ENCODE assay signal across 16 cellular contexts in the genomic region with DNA sequence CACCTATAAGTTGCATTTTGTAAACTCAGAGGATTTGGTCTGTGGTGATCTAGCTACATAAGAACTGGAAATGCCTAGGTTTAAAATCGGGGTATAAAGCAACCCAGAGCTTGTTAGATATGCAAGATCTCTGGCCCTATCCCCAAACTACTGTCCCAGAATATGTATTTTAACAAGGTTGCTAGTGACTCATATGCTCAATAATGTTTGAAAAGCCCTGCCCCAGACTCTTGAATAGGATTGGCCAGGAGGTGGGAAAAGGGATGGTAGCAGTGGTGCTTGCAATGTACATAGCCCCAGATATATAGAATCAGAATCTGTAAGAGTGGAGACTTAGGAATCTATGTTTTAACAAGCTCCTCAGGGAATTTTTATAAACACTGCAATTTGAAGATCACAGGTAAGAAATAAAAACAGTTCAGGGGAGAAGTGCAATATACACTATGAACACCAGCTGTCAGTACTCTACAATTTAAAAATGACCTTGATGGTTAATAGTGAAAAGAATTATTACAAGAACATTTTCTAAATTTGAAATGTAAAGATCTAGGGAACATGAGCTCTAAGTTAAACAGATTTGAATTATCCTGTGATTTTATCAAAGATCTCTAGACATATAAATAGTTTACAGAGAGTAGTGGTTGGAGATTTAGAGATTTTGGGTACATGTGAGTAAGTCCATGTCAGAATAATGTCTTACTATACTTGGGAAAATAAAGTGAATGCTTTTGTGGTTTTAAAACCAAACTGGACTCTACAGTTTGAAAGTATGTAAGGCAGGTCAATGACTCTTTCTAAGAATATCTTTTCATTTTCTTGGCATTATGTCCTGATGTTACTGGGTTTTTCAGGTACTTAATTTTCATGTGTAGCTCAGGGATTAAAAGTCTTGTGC. TPM values are rescaled to one million over a fixed set of nuclear protein-coding genes. Genes with fewer than 3 reads are reported as not detected.
DNase-seq lines count a peak whose midpoint lies in the region; ATAC-seq and TF ChIP-seq lines count a peak whose summit lies in the region.
"Had no signal": no experiment of that assay in that cellular context is flagged by ENCODE, and none has a peak within 500 bp of the region (broad histone marks: within the 10 kb centered on the region; RNA-seq: fewer than 3 reads in every experiment).

No MANE protein-coding gene starts in this region.

- DNase-seq in BJ (ENCODE audit: low read depth) (no peak), LNCaP clone FGC (ENCODE audit: low read depth) (no peak), MCF 10A (ENCODE audit: unreplicated experiment) (peak; percentile 35), mesenchymal stem cell (no peak), head of caudate nucleus (no peak), NCI-H2081 treated with DMSO at 0.1 percent for 48 hours (lab: John Stamatoyannopoulos, UW) (no peak), NCI-H146 (lab: John Stamatoyannopoulos, UW) (no peak)
- DNase-seq: activated CD8-positive, alpha-beta memory T cell treated with anti-CD3 and anti-CD28 coated beads, Interleukin-2, amount 10 ng/mL, durations not matched to agents 7 days and 5 days; DMS153; gastrocnemius medialis; KG1; lower lobe of right lung; NCI-H774; substantia nigra; T-cell had no signal

- TF ChIP-seq CTCF in BJ (IDR thresholded peaks at IDR 0.05; ENCODE audit: insufficient read depth, low read depth, low read length) (peak; percentile 39), LNCaP clone FGC (IDR thresholded peaks at IDR 0.05; ENCODE audit: control insufficient read depth, extremely low read depth, insufficient read depth) (peak; percentile 36; the same call in 1 of the 2 replicates), MCF 10A (IDR thresholded peaks at IDR 0.05; ENCODE audit: unreplicated experiment) (peak; percentile 33)

- intact Hi-C loops in MCF 10A (cut with micrococcal nuclease) (loop anchor here (5.0 to 10.0 kb wide), 2 partner anchors 399 to 1317 kb away; no protein-coding TSS in a partner anchor), head of caudate nucleus (cut with DNase I) (loop anchor here (5.0 to 10.0 kb wide), 3 partner anchors 892 to 1639 kb away; partner anchors contain the start of gene RND3)

- H2BK15ac ChIP-seq in mesenchymal stem cell (ENCODE audit: low read depth, poor library complexity, severe bottlenecking), result no peak overlapping the region

- no peak overlapping the region for H3K4ac ChIP-seq in mesenchymal stem cell (ENCODE audit: low read depth in 1 of 2, low read length in 2 of 2)

- no peak overlapping the region for H3K4me3 Mint-ChIP-seq in MCF 10A (ENCODE audit: unreplicated experiment)
- H3K4me3 Mint-ChIP-seq: activated CD8-positive, alpha-beta memory T cell treated with anti-CD3 and anti-CD28 coated beads, Interleukin-2, amount 10 ng/mL, durations not matched to agents 7 days and 5 days; T-cell had no signal

- no peak overlapping the region for H3K14ac ChIP-seq in mesenchymal stem cell (ENCODE audit: low read length in 2 of 2)

- H3K4me2 ChIP-seq in mesenchymal stem cell (ENCODE audit: low read length, poor library complexity, severe bottlenecking), result no peak overlapping the region

- peaks cover 5% of the 10 kb centered on the region for H3K4me1 ChIP-seq in mesenchymal stem cell (ENCODE audit: control insufficient read depth, insufficient read depth, low read depth, low read length)
- H3K4me1 ChIP-seq: lower lobe of right lung had no signal

- CTCF ChIA-PET in BJ (lab: Yijun Ruan, JAX), result interaction anchor here (0.6 to 3.9 kb wide), 8 partner anchors 9 to 1844 kb away, joined by 3 to 13 read pairs (median 4); no protein-coding TSS in a partner anchor
- CTCF ChIA-PET in MCF 10A (lab: Yijun Ruan, JAX), result interaction anchor here (0.6 to 5.5 kb wide), 22 partner anchors 17 to 1843 kb away, joined by 3 to 43 read pairs (median 4); no protein-coding TSS in a partner anchor

- H4K91ac ChIP-seq in mesenchymal stem cell (ENCODE audit: low read length), result no peak overlapping the region

- H3K23ac ChIP-seq in mesenchymal stem cell (ENCODE audit: low read length in 2 of 2), result no peak overlapping the region

- TF ChIP-seq POLR2A in GM18505 (IDR thresholded peaks at IDR 0.05; ENCODE audit: borderline replicate concordance, extremely low read depth, insufficient read depth, insufficient read length), result no peak

- H3K4me3 ChIP-seq in BJ (ENCODE audit: low read depth, low read length), result no peak overlapping the region
- no peak overlapping the region for H3K4me3 ChIP-seq in LNCaP clone FGC (ENCODE audit: low read depth, low read length)
- H3K4me3 ChIP-seq in mesenchymal stem cell (ENCODE audit: insufficient read depth in 1 of 2, low read depth in 1 of 2, low read length in 2 of 2), result no peak overlapping the region
- H3K4me3 ChIP-seq: gastrocnemius medialis, lower lobe of right lung had no signal

- peaks cover 6% of the 10 kb centered on the region for H3K36me3 Mint-ChIP-seq in MCF 10A (ENCODE audit: insufficient read depth, unreplicated experiment)
- H3K36me3 Mint-ChIP-seq: T-cell had no signal

- H3K79me1 ChIP-seq in mesenchymal stem cell (replicated peaks; ENCODE audit: low read length, poor library complexity, severe bottlenecking), result peaks cover 3% of the 10 kb centered on the region

- peaks cover 2% of the 10 kb centered on the region for H3K9me3 ChIP-seq in mesenchymal stem cell (ENCODE audit: control insufficient read depth, low read length)
- H3K9me3 ChIP-seq: gastrocnemius medialis, lower lobe of right lung had no signal

- POLR2A ChIA-PET in BJ (lab: Charles Lee), result no interaction called here
- POLR2A ChIA-PET in MCF 10A (lab: Yijun Ruan, JAX), result interaction anchor here (1.0 to 1.6 kb wide), 4 partner anchors 8 to 1137 kb away, joined by 3 to 9 read pairs (median 5); partner anchors contain the start of gene MMADHC

- no peak overlapping the region for H2AFZ ChIP-seq in mesenchymal stem cell (ENCODE audit: low read depth, low read length)

- no peak for ATAC-seq in GM18505 (IDR thresholded peaks at IDR 0.05; ENCODE audit: unreplicated experiment)
- ATAC-seq: activated CD8-positive, alpha-beta memory T cell treated with anti-CD3 and anti-CD28 coated beads, Interleukin-2, amount 10 ng/mL, durations not matched to agents 7 days and 5 days; gastrocnemius medialis; T-cell had no signal

- no peak overlapping the region for H3K27ac ChIP-seq in mesenchymal stem cell (ENCODE audit: low read length, poor library complexity, severe bottlenecking)
- H3K27ac ChIP-seq: gastrocnemius medialis, lower lobe of right lung had no signal

- BruUV-seq in MCF 10A (replicated peaks; lab: Mats Ljungman, UMichigan), result no TSS peak

- H2BK12ac ChIP-seq in mesenchymal stem cell (ENCODE audit: low read length in 2 of 2), result no peak overlapping the region

- WGBS in mesenchymal stem cell, result 86% methylated on average over 1 of the region's 1 CpG

- no peaks in the 10 kb centered on the region for H3K9me3 Mint-ChIP-seq in MCF 10A (ENCODE audit: unreplicated experiment)
- H3K9me3 Mint-ChIP-seq: T-cell had no signal

- H3K18ac ChIP-seq in mesenchymal stem cell (ENCODE audit: low read depth in 1 of 2, low read length in 2 of 2), result no peak overlapping the region

- H2BK5ac ChIP-seq in mesenchymal stem cell (ENCODE audit: low read depth, low read length, poor library complexity, severe bottlenecking), result no peak overlapping the region

- no peaks in the 10 kb centered on the region for H3K27me3 Mint-ChIP-seq in MCF 10A (ENCODE audit: insufficient read depth, unreplicated experiment)

- H3K27me3 ChIP-seq in BJ (ENCODE audit: control insufficient read depth, insufficient read depth, low read length), result no peaks in the 10 kb centered on the region
- H3K27me3 ChIP-seq in mesenchymal stem cell (ENCODE audit: control insufficient read depth in 1 of 2, insufficient read depth in 1 of 2, low read length in 2 of 2), result no peaks in the 10 kb centered on the region
- H3K27me3 ChIP-seq: gastrocnemius medialis had no signal

- H3K4me1 Mint-ChIP-seq in MCF 10A (ENCODE audit: insufficient read depth, unreplicated experiment), result peaks cover 12% of the 10 kb centered on the region

- H3K9ac ChIP-seq in mesenchymal stem cell (ENCODE audit: low read length), result peak overlapping the region; percentile 31

- no peak overlapping the region for H2BK120ac ChIP-seq in mesenchymal stem cell (ENCODE audit: low read depth, low read length)

- no peak overlapping the region for H3K27ac Mint-ChIP-seq in MCF 10A (ENCODE audit: low read depth, unreplicated experiment)
- H3K27ac Mint-ChIP-seq: activated CD8-positive, alpha-beta memory T cell treated with anti-CD3 and anti-CD28 coated beads, Interleukin-2, amount 10 ng/mL, durations not matched to agents 7 days and 5 days; T-cell had no signal

- no peak overlapping the region for H4K8ac ChIP-seq in mesenchymal stem cell (ENCODE audit: low read length)

- H3K36me3 ChIP-seq in BJ (ENCODE audit: control insufficient read depth, insufficient read depth, low read length), result no peaks in the 10 kb centered on the region
- H3K36me3 ChIP-seq in mesenchymal stem cell (ENCODE audit: control insufficient read depth in 1 of 2, insufficient read depth in 2 of 2, low read depth in 1 of 2, low read length in 2 of 2), result no peaks in the 10 kb centered on the region
- H3K36me3 ChIP-seq: gastrocnemius medialis, lower lobe of right lung had no signal

- no peak overlapping the region for H2AK5ac ChIP-seq in mesenchymal stem cell (ENCODE audit: low read length, severe bottlenecking)

RNA-seq across cellular contexts. Expression of gene MMADHC, which starts 7.7 kb away (rescaled TPM):
- polyA plus RNA-seq in BJ (2011; rRNA removed), result 72.6 and 134 TPM in 2 replicates
- 47.8 and 56.9 TPM in 2 replicates for polyA minus RNA-seq in BJ (2011; rRNA and poly(A)+ RNA removed)
- total RNA-seq in MCF 10A (2022), result 151 and 156 TPM in 2 replicates
- 85.8 TPM for polyA plus RNA-seq in mesenchymal stem cell (2013, experiment 1 of 2)
- 87.7 TPM for polyA plus RNA-seq in mesenchymal stem cell (2013, experiment 2 of 2)
